Comparison of ENCODE assay signal across 1 cellular context in genomic region chr1:162367073-162367472, GRCh38.
TF ChIP-seq lines count a peak whose summit lies in the region.

No MANE protein-coding gene starts in this region.

TF ChIP-seq in H1, 55 proteins besides CTCF, POLR2A, EP300 and RAD21:
- TF ChIP-seq CHD1 (IDR thresholded peaks at IDR 0.05; ENCODE audit: low read depth, low read length) (no peak), HDAC2 (IDR thresholded peaks at IDR 0.05; ENCODE audit: borderline replicate concordance in 1 of 2, low read depth in 2 of 2, low read length in 2 of 2) (no peak), SP1 (IDR thresholded peaks at IDR 0.05; ENCODE audit: low read depth, low read length) (no peak), ASH2L (IDR thresholded peaks at IDR 0.05; ENCODE audit: low read length) (no peak), HDAC6 (IDR thresholded peaks at IDR 0.05; ENCODE audit: low read depth, low read length) (no peak), SRF (IDR thresholded peaks at IDR 0.05; ENCODE audit: low read depth, low read length) (no peak)
